In genomic region chr19:41892173-41892902, GRCh38 we compare ENCODE assay signal across 31 cellular contexts. TPM values are rescaled to one million over a fixed set of nuclear protein-coding genes. Genes with fewer than 3 reads are reported as not detected.
DNase-seq lines count a peak whose midpoint lies in the region; ATAC-seq, FAIRE-seq and TF ChIP-seq lines count a peak whose summit lies in the region.
"Had no signal": no experiment of that assay in that cellular context is flagged by ENCODE, and none has a peak within 500 bp of the region (broad histone marks: within the 10 kb centered on the region; RNA-seq: fewer than 3 reads in every experiment).

No MANE protein-coding gene starts in this region.

- H3K4me3 Mint-ChIP-seq in central memory CD8-positive, alpha-beta T cell: peak overlapping the region; percentile 69
- H3K4me3 Mint-ChIP-seq in natural killer cell treated with Interleukin-12 subunit alpha and Interleukin-12 subunit beta and Interleukin-15 and Interleukin-18, amount 100 ng/mL, for 72 hours: no peak overlapping the region
- H3K4me3 Mint-ChIP-seq: activated T-cell treated with anti-CD3 and anti-CD28 coated beads, Interleukin-2, amount 50 U/mL, for 72 hours had no signal

- H3K4me1 Mint-ChIP-seq in central memory CD8-positive, alpha-beta T cell: peaks cover 67% of the 10 kb centered on the region
- peaks cover 52 to 60% of the 10 kb centered on the region in 2 donors for H3K4me1 Mint-ChIP-seq in natural killer cell treated with Interleukin-12 subunit alpha and Interleukin-12 subunit beta and Interleukin-15 and Interleukin-18, amount 100 ng/mL, for 72 hours (ENCODE audit: low read depth in 2 of 2)

- H3K36me3 Mint-ChIP-seq in activated naive CD4-positive, alpha-beta T cell treated with anti-CD3 and anti-CD28 coated beads, Interleukin-2, amount 50 U/mL, for 72 hours: peaks cover 6 to 31% of the 10 kb centered on the region in 2 donors
- H3K36me3 Mint-ChIP-seq in central memory CD8-positive, alpha-beta T cell (ENCODE audit: insufficient read depth): peaks cover 79% of the 10 kb centered on the region
- peaks cover 18% of the 10 kb centered on the region for H3K36me3 Mint-ChIP-seq in natural killer cell treated with Interleukin-12 subunit alpha and Interleukin-12 subunit beta and Interleukin-15 and Interleukin-18, amount 100 ng/mL, for 72 hours

- FAIRE-seq in GM12891 (lab: Jason Lieb, UNC): no peak
- FAIRE-seq: H54 had no signal

- 0 out of 2 replicates have a peak, but pooled peaks have one; percentile 3 for TF ChIP-seq CTCF in GM12875 (IDR thresholded peaks at IDR 0.05; ENCODE audit: borderline replicate concordance, insufficient read depth, low read depth, low read length)

- H3K9me3 Mint-ChIP-seq in activated naive CD4-positive, alpha-beta T cell treated with anti-CD3 and anti-CD28 coated beads, Interleukin-2, amount 50 U/mL, for 72 hours: no peaks in the 10 kb centered on the region
- no peaks in the 10 kb centered on the region for H3K9me3 Mint-ChIP-seq in central memory CD8-positive, alpha-beta T cell
- H3K9me3 Mint-ChIP-seq in natural killer cell treated with Interleukin-12 subunit alpha and Interleukin-12 subunit beta and Interleukin-15 and Interleukin-18, amount 100 ng/mL, for 72 hours: no peaks in the 10 kb centered on the region
- H3K9me3 Mint-ChIP-seq: activated T-cell treated with anti-CD3 and anti-CD28 coated beads, Interleukin-2, amount 50 U/mL, for 72 hours had no signal

- no peaks in the 10 kb centered on the region for H3K27me3 Mint-ChIP-seq in central memory CD8-positive, alpha-beta T cell
- no peaks in the 10 kb centered on the region for H3K27me3 Mint-ChIP-seq in natural killer cell treated with Interleukin-12 subunit alpha and Interleukin-12 subunit beta and Interleukin-15 and Interleukin-18, amount 100 ng/mL, for 72 hours

- DNase-seq in activated naive CD4-positive, alpha-beta T cell treated with anti-CD3 and anti-CD28 coated beads, Interleukin-2, amount 50 U/mL, for 72 hours (ENCODE audit: low spot score in 2 of 2): no peak
- no peak for DNase-seq in activated naive CD4-positive, alpha-beta T cell treated with anti-CD3 and anti-CD28 coated beads, Interleukin-2, amount 50 U/mL, for 16 hours
- no peak for DNase-seq in central memory CD8-positive, alpha-beta T cell (ENCODE audit: low spot score in 2 of 2)
- no peak for DNase-seq in natural killer cell treated with Interleukin-12 subunit alpha and Interleukin-12 subunit beta and Interleukin-15 and Interleukin-18, amount 100 ng/mL, for 72 hours (ENCODE audit: low spot score)
- no peak for DNase-seq in NAMALWA (ENCODE audit: low spot score)
- no peak for DNase-seq in GM12891 (ENCODE audit: insufficient read length, low spot score)
- DNase-seq: ACHN; activated CD4-positive, alpha-beta T cell treated with anti-CD3 and anti-CD28 coated beads for 1 hour; activated T-cell treated with anti-CD3 and anti-CD28 coated beads, Interleukin-2, amount 50 U/mL, for 72 hours; central memory CD4-positive, alpha-beta T cell; dermis blood vessel endothelial cell; mesenchymal stem cell; NCI-H1417 treated with DMSO at 0.1 percent for 48 hours; NCI-H2081 treated with DMSO at 0.1 percent for 48 hours; NCI-H345; nucleus accumbens; psoas muscle; RPMI8226; stimulated activated CD4-positive, alpha-beta T cell treated with anti-CD3 and anti-CD28 coated beads, Interleukin-4, amount 100 ng/mL, for 4 hours; stimulated activated naive CD4-positive, alpha-beta T cell; T-helper 1 cell; testis had no signal

- H3K27ac Mint-ChIP-seq in activated naive CD4-positive, alpha-beta T cell treated with anti-CD3 and anti-CD28 coated beads, Interleukin-2, amount 50 U/mL, for 72 hours: peak overlapping the region; percentile 73 to 83
- H3K27ac Mint-ChIP-seq in central memory CD8-positive, alpha-beta T cell (ENCODE audit: low read depth): peak overlapping the region; percentile 86
- H3K27ac Mint-ChIP-seq in natural killer cell treated with Interleukin-12 subunit alpha and Interleukin-12 subunit beta and Interleukin-15 and Interleukin-18, amount 100 ng/mL, for 72 hours: peak overlapping the region; percentile 73 to 83

- TF ChIP-seq POLR2A in GM12891 (IDR thresholded peaks at IDR 0.05; ENCODE audit: low read depth, low read length): no peak

- no peak overlapping the region for H3K4me3 ChIP-seq in GM12875 (ENCODE audit: low read depth, low read length)
- H3K4me3 ChIP-seq: gastroesophageal sphincter, psoas muscle, testis had no signal

- ATAC-seq in activated naive CD4-positive, alpha-beta T cell treated with anti-CD3 and anti-CD28 coated beads, Interleukin-2, amount 50 U/mL, for 72 hours: no peak
- ATAC-seq in central memory CD8-positive, alpha-beta T cell (replicated peaks; ENCODE audit: extremely low read depth, poor library complexity, severe bottlenecking): no peak
- no peak for ATAC-seq in natural killer cell treated with Interleukin-12 subunit alpha and Interleukin-12 subunit beta and Interleukin-15 and Interleukin-18, amount 100 ng/mL, for 72 hours
- ATAC-seq in HG03139 (IDR thresholded peaks at IDR 0.05; ENCODE audit: unreplicated experiment): no peak
- ATAC-seq: activated T-cell treated with anti-CD3 and anti-CD28 coated beads, Interleukin-2, amount 50 U/mL, for 72 hours; gastroesophageal sphincter; left lobe of liver; psoas muscle had no signal

TF ChIP-seq in GM12891, 5 proteins besides CTCF, POLR2A, EP300 and RAD21:
- TF ChIP-seq PAX5 (IDR thresholded peaks at IDR 0.05; ENCODE audit: insufficient read depth, low read length, severe bottlenecking) (no peak), POU2F2 (IDR thresholded peaks at IDR 0.05; ENCODE audit: low read depth, low read length) (no peak), TAF1 (IDR thresholded peaks at IDR 0.05; ENCODE audit: low read depth, low read length) (no peak), POLR2AphosphoS5 (IDR thresholded peaks at IDR 0.05; ENCODE audit: low read depth, low read length) (no peak), SPI1 (IDR thresholded peaks at IDR 0.05; ENCODE audit: low read depth, low read length) (no peak)

RNA-seq across cellular contexts. Expression of gene ARHGEF1, which starts 9.4 kb away (rescaled TPM):
- 100 to 1,000 TPM; 361 to 383 TPM for total RNA-seq in activated naive CD4-positive, alpha-beta T cell treated with anti-CD3 and anti-CD28 coated beads, Interleukin-2, amount 50 U/mL, for 72 hours
- total RNA-seq in natural killer cell treated with Interleukin-12 subunit alpha and Interleukin-12 subunit beta and Interleukin-15 and Interleukin-18, amount 100 ng/mL, for 72 hours: 100 to 1,000 TPM; 321 to 444 TPM
- polyA plus RNA-seq in GM12891 (2012; ENCODE audit: low read depth, missing spikeins): 125 TPM

RNA-seq across cellular contexts. Expression of gene CD79A, which starts 15.3 kb away (rescaled TPM):
- total RNA-seq in activated naive CD4-positive, alpha-beta T cell treated with anti-CD3 and anti-CD28 coated beads, Interleukin-2, amount 50 U/mL, for 72 hours: 1 to 10 TPM; 3.3 to 7.0 TPM
- 1 to 10 TPM in 1 of 2 donors, under 1 TPM in 1; 0.93 to 1.8 TPM for total RNA-seq in natural killer cell treated with Interleukin-12 subunit alpha and Interleukin-12 subunit beta and Interleukin-15 and Interleukin-18, amount 100 ng/mL, for 72 hours
- 466 TPM for polyA plus RNA-seq in GM12891 (2012; ENCODE audit: low read depth, missing spikeins)
- total RNA-seq: MCF 10A had no signal

RNA-seq across cellular contexts. Expression of gene RPS19, which starts 32.3 kb away (rescaled TPM):
- total RNA-seq in activated naive CD4-positive, alpha-beta T cell treated with anti-CD3 and anti-CD28 coated beads, Interleukin-2, amount 50 U/mL, for 72 hours: 1,000 to 10,000 TPM; 3,521 to 4,779 TPM
- 1,000 to 10,000 TPM; 1,532 to 1,595 TPM for total RNA-seq in natural killer cell treated with Interleukin-12 subunit alpha and Interleukin-12 subunit beta and Interleukin-15 and Interleukin-18, amount 100 ng/mL, for 72 hours
- polyA plus RNA-seq in GM12891 (2012; ENCODE audit: low read depth, missing spikeins): 7,698 TPM

RNA-seq across cellular contexts. Expression of gene ERFL, which starts 35.9 kb away (rescaled TPM):
- total RNA-seq in activated naive CD4-positive, alpha-beta T cell treated with anti-CD3 and anti-CD28 coated beads, Interleukin-2, amount 50 U/mL, for 72 hours: 1 to 10 TPM; 1.7 to 2.9 TPM
- total RNA-seq in natural killer cell treated with Interleukin-12 subunit alpha and Interleukin-12 subunit beta and Interleukin-15 and Interleukin-18, amount 100 ng/mL, for 72 hours: under 1 TPM; 0.67 TPM
- polyA plus RNA-seq in GM12891 (2012; ENCODE audit: low read depth, missing spikeins): 0.76 TPM
- total RNA-seq: dermis blood vessel endothelial cell, gastroesophageal sphincter, left lobe of liver, MCF 10A, psoas muscle, SK-MEL-5, urinary bladder had no signal

RNA-seq across cellular contexts. Expression of gene DMRTC2, which starts 47.5 kb away (rescaled TPM):
- not detected for total RNA-seq in activated naive CD4-positive, alpha-beta T cell treated with anti-CD3 and anti-CD28 coated beads, Interleukin-2, amount 50 U/mL, for 72 hours
- total RNA-seq in natural killer cell treated with Interleukin-12 subunit alpha and Interleukin-12 subunit beta and Interleukin-15 and Interleukin-18, amount 100 ng/mL, for 72 hours: not detected
- not detected for polyA plus RNA-seq in GM12891 (2012; ENCODE audit: low read depth, missing spikeins)
- total RNA-seq: activated T-cell treated with anti-CD3 and anti-CD28 coated beads, Interleukin-2, amount 50 U/mL, for 72 hours; dermis blood vessel endothelial cell; gastroesophageal sphincter; left lobe of liver; MCF 10A; psoas muscle; SK-MEL-5; urinary bladder had no signal
- polyA plus RNA-seq: BJ, psoas muscle, urinary bladder had no signal
